In genomic region chrX:19017271-19017670, GRCh38 we compare ENCODE assay signal across 8 cellular contexts. TPM values are rescaled to one million over a fixed set of nuclear protein-coding genes. Genes with fewer than 3 reads are reported as not detected.
DNase-seq lines count a peak whose midpoint lies in the region; ATAC-seq and TF ChIP-seq lines count a peak whose summit lies in the region.

No MANE protein-coding gene starts in this region.

- H3K4me1 ChIP-seq in PC-9 (replicated peaks; ENCODE audit: insufficient read depth) (no peaks in the 10 kb centered on the region), Peyer's patch (no peaks in the 10 kb centered on the region)
- H3K4me1 ChIP-seq in naive thymus-derived CD4-positive, alpha-beta T cell (ENCODE audit: control insufficient read depth in 2 of 2, insufficient read depth in 2 of 2, low read length in 2 of 2): no peaks in the 10 kb centered on the region

- H3K4me3 ChIP-seq in AG04450 (ENCODE audit: low read depth, low read length) (no peak overlapping the region), PC-9 (no peak overlapping the region), Peyer's patch (no peak overlapping the region)
- H3K4me3 ChIP-seq in naive thymus-derived CD4-positive, alpha-beta T cell (ENCODE audit: low read length): no peak overlapping the region

- no peaks in the 10 kb centered on the region for H3K27me3 Mint-ChIP-seq in naive thymus-derived CD4-positive, alpha-beta T cell
- peaks cover 0 to 3% of the 10 kb centered on the region in 2 donors for H3K27me3 Mint-ChIP-seq in T-cell

- no peaks in the 10 kb centered on the region for H3K9me3 Mint-ChIP-seq in naive thymus-derived CD4-positive, alpha-beta T cell
- no peaks in the 10 kb centered on the region for H3K9me3 Mint-ChIP-seq in T-cell

- no peaks in the 10 kb centered on the region for H3K9me2 ChIP-seq in PC-9 (ENCODE audit: insufficient read depth)

- TF ChIP-seq POLR2A in Peyer's patch (IDR thresholded peaks at IDR 0.05): no peak

- BruUV-seq in PC-9 (replicated peaks; lab: Mats Ljungman, UMichigan): no TSS peak

- no peaks in the 10 kb centered on the region for H3K79me2 ChIP-seq in PC-9 (ENCODE audit: low read depth)

- H3K27ac ChIP-seq in AG04450 (ENCODE audit: low read depth, low read length) (no peak overlapping the region), PC-9 (no peak overlapping the region), Peyer's patch (no peak overlapping the region)
- H3K27ac ChIP-seq in naive thymus-derived CD4-positive, alpha-beta T cell (ENCODE audit: low read depth, low read length): no peak overlapping the region

- no peak overlapping the region for H2AFZ ChIP-seq in PC-9

- H3F3A ChIP-seq in PC-9 (ENCODE audit: insufficient read depth, low read depth): no peaks in the 10 kb centered on the region

- ATAC-seq in GM18867 (IDR thresholded peaks at IDR 0.05; ENCODE audit: unreplicated experiment): peak; percentile 48
- ATAC-seq in naive thymus-derived CD4-positive, alpha-beta T cell: no peak
- ATAC-seq in T-cell (replicated peaks in 1 of 4): no peak
- ATAC-seq in GM18517 (IDR thresholded peaks at IDR 0.05; ENCODE audit: unreplicated experiment): no peak

- POLR2A ChIA-PET in AG04450 (lab: Yijun Ruan, JAX) (no interaction called here), PC-9 (lab: Charles Lee; ENCODE audit: unreplicated experiment) (no interaction called here), T-cell (lab: Charles Lee) (interaction anchor here in 1 of 2 donors (0.7 kb wide), 1 partner anchor 506 kb away, joined by 4 read pairs; no protein-coding TSS in a partner anchor)
- POLR2A ChIA-PET in naive thymus-derived CD4-positive, alpha-beta T cell (lab: Charles Lee): no interaction called here

- TF ChIP-seq CTCF in AG04450 (IDR thresholded peaks at IDR 0.05; ENCODE audit: low read depth, low read length) (peak; percentile 60), PC-9 (conservative IDR thresholded peaks at IDR 0.05) (peak; percentile 64), Peyer's patch (IDR thresholded peaks at IDR 0.05) (peak in 3 of 6 experiments; percentile 3 to 22 (median 18))

- intact Hi-C loops in PC-9 (cut with micrococcal nuclease; ENCODE audit: unreplicated experiment): loop anchor here (2.0 to 10.0 kb wide), 3 partner anchors 82 to 622 kb away; no protein-coding TSS in a partner anchor
- intact Hi-C loops in naive thymus-derived CD4-positive, alpha-beta T cell (cut with micrococcal nuclease): no loop called here

- no peak overlapping the region for H3K27ac Mint-ChIP-seq in naive thymus-derived CD4-positive, alpha-beta T cell
- no peak overlapping the region for H3K27ac Mint-ChIP-seq in T-cell

- H3K4me2 ChIP-seq in PC-9: no peak overlapping the region

- no peaks in the 10 kb centered on the region for H4K20me1 ChIP-seq in PC-9 (ENCODE audit: insufficient read depth)

- H3K27me3 ChIP-seq in AG04450 (ENCODE audit: control insufficient read depth, insufficient read depth, low read length): no peaks in the 10 kb centered on the region
- no peaks in the 10 kb centered on the region for H3K27me3 ChIP-seq in PC-9 (ENCODE audit: insufficient read depth, low read depth)
- no peaks in the 10 kb centered on the region for H3K27me3 ChIP-seq in naive thymus-derived CD4-positive, alpha-beta T cell (ENCODE audit: control insufficient read depth in 2 of 2, insufficient read depth in 2 of 2, low read length in 2 of 2)
- no peaks in the 10 kb centered on the region for H3K27me3 ChIP-seq in Peyer's patch

- H3K4me1 Mint-ChIP-seq in naive thymus-derived CD4-positive, alpha-beta T cell: no peaks in the 10 kb centered on the region
- no peaks in the 10 kb centered on the region for H3K4me1 Mint-ChIP-seq in T-cell

- no peaks in the 10 kb centered on the region for H3K9me3 ChIP-seq in AG04450 (ENCODE audit: control insufficient read depth, insufficient read depth, low read length)
- no peaks in the 10 kb centered on the region for H3K9me3 ChIP-seq in PC-9 (ENCODE audit: insufficient read depth, low read depth)
- H3K9me3 ChIP-seq in naive thymus-derived CD4-positive, alpha-beta T cell (ENCODE audit: control insufficient read depth in 2 of 3, low read length in 3 of 3): no peaks in the 10 kb centered on the region
- H3K9me3 ChIP-seq in Peyer's patch: no peaks in the 10 kb centered on the region

- no peaks in the 10 kb centered on the region for H3K36me3 Mint-ChIP-seq in naive thymus-derived CD4-positive, alpha-beta T cell
- H3K36me3 Mint-ChIP-seq in T-cell: no peaks in the 10 kb centered on the region

- no peak overlapping the region for H3K4me3 Mint-ChIP-seq in naive thymus-derived CD4-positive, alpha-beta T cell
- H3K4me3 Mint-ChIP-seq in T-cell: no peak overlapping the region

- H3K36me3 ChIP-seq in PC-9 (ENCODE audit: low read depth): no peaks in the 10 kb centered on the region
- no peaks in the 10 kb centered on the region for H3K36me3 ChIP-seq in naive thymus-derived CD4-positive, alpha-beta T cell (ENCODE audit: control insufficient read depth in 2 of 3, insufficient read depth in 3 of 3, low read length in 3 of 3)
- no peaks in the 10 kb centered on the region for H3K36me3 ChIP-seq in Peyer's patch

- no peak for DNase-seq in AG04450 (ENCODE audit: low read depth, low spot score)
- peak in 1 of 2 experiments; percentile 6 for DNase-seq in PC-9
- peak; percentile 10 for DNase-seq in glomerular visceral epithelial cell (ENCODE audit: extremely low spot score)
- DNase-seq in naive thymus-derived CD4-positive, alpha-beta T cell: no peak
- no peak for DNase-seq in T-cell
- no peak for DNase-seq in Peyer's patch

- CTCF ChIA-PET in AG04450 (lab: Charles Lee): interaction anchor here (0.8 to 3.0 kb wide), 11 partner anchors 10 to 662 kb away, joined by 3 to 16 read pairs (median 6); partner anchors contain the start of genes PHKA2 and SCML2
- CTCF ChIA-PET in PC-9 (lab: Charles Lee): no interaction called here
- CTCF ChIA-PET in naive thymus-derived CD4-positive, alpha-beta T cell (lab: Charles Lee): no interaction called here
- CTCF ChIA-PET in T-cell (lab: Charles Lee): no interaction called here

RNA-seq across cellular contexts. Expression of gene PHKA2, which starts 33.4 kb away (rescaled TPM):
- 12.3 and 13.1 TPM in 2 replicates for polyA plus RNA-seq in AG04450 (2011; rRNA removed)
- polyA minus RNA-seq in AG04450 (2011; rRNA and poly(A)+ RNA removed): 16.3 and 20.1 TPM in 2 replicates
- 34.4 and 41.0 TPM in 2 replicates for total RNA-seq in PC-9 (2021)
- 10 to 100 TPM; 24.1 to 54.3 (median 44.1) TPM for total RNA-seq in naive thymus-derived CD4-positive, alpha-beta T cell
- polyA plus RNA-seq in naive thymus-derived CD4-positive, alpha-beta T cell: 10 to 100 TPM in 1 of 2 donors, 1 to 10 TPM in 1; 7.9 to 11.0 TPM
- total RNA-seq in T-cell: 10 to 100 TPM; 35.0 to 46.0 (median 44.0) TPM
- 10 to 100 TPM; 34.3 to 98.1 (median 63.7) TPM for total RNA-seq in Peyer's patch
